ENCODE assay signal across 10 cellular contexts in the genomic region with DNA sequence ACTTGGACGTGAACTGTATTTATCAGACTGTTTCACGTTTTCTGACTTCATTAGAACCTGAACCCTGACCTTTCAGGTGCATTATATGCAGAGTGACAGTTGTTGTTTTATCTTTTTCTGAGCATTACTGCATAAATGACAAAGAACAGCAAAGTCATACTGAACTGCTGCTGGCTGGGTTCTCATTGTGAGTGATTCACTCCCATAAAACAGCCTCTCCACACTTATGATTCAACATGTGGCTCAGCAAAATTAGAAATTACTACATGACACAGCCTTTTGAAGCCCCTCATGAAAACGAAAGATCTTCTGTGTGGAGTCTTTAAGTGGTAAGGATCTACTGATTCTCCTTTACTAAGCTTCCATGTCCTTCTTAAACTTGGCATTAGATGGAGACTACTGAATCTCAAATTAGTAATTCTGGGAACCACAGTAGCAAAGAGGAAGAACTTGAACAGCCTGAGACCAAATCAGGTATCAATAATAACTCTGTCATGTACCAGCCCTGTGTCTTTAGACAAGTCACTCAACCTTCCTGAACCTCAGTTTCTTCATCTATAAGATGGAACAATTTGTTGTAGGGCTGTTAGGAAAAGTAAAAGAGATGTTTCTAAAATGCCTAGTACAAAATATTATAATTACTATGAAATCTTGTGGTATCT.
DNase-seq lines count a peak whose midpoint lies in the region; ATAC-seq and TF ChIP-seq lines count a peak whose summit lies in the region.
"Had no signal": no experiment of that assay in that cellular context is flagged by ENCODE, and none has a peak within 500 bp of the region (broad histone marks: within the 10 kb centered on the region; RNA-seq: fewer than 3 reads in every experiment).

No MANE protein-coding gene starts in this region.

- H3K4me2 ChIP-seq in Loucy (ENCODE audit: low read depth, low read length, poor library complexity, severe bottlenecking) (peak overlapping the region; percentile 6), mesenchymal stem cell (ENCODE audit: low read length, poor library complexity, severe bottlenecking) (no peak overlapping the region)

- no peak overlapping the region for H4K8ac ChIP-seq in mesenchymal stem cell (ENCODE audit: low read length)

- H4K91ac ChIP-seq in mesenchymal stem cell (ENCODE audit: low read length) = no peak overlapping the region

- no peak overlapping the region for H3K27ac Mint-ChIP-seq in T-helper 17 cell

- H3K79me2 ChIP-seq in Loucy (ENCODE audit: insufficient read depth, low read length) = peaks cover 87% of the 10 kb centered on the region

- no peak overlapping the region for H2BK120ac ChIP-seq in mesenchymal stem cell (ENCODE audit: low read depth, low read length)

- DNase-seq in Caki2 (ENCODE audit: low read depth) = peak; percentile 64
- DNase-seq in astrocyte of the hippocampus (ENCODE audit: low read depth, low spot score) = peak; percentile 53
- peak; percentile 80 for DNase-seq in mesenchymal stem cell
- no peak for DNase-seq in middle frontal gyrus (ENCODE audit: extremely low spot score, low spot score)
- DNase-seq in inferior parietal cortex (ENCODE audit: extremely low spot score) = no peak
- DNase-seq in T-helper 17 cell = no peak
- DNase-seq: heart right ventricle, ovary had no signal

- no peak overlapping the region for H3K4me3 ChIP-seq in Loucy (ENCODE audit: low read length, poor library complexity, severe bottlenecking)
- peak overlapping the region in 1 of 2 experiments; percentile 51 for H3K4me3 ChIP-seq in mesenchymal stem cell (ENCODE audit: insufficient read depth in 1 of 2, low read depth in 1 of 2, low read length in 2 of 2)
- H3K4me3 ChIP-seq: heart right ventricle, ovary had no signal

- ATAC-seq in T-helper 17 cell (no peak), GM19328 (IDR thresholded peaks at IDR 0.05; ENCODE audit: unreplicated experiment) (no peak)

- no peaks in the 10 kb centered on the region for H3K9me3 ChIP-seq in Loucy (ENCODE audit: insufficient read depth, low read depth, low read length)
- H3K9me3 ChIP-seq in mesenchymal stem cell (ENCODE audit: control insufficient read depth, low read length) = no peaks in the 10 kb centered on the region
- no peaks in the 10 kb centered on the region for H3K9me3 ChIP-seq in T-helper 17 cell (ENCODE audit: control insufficient read depth, low read length, poor library complexity, severe bottlenecking)
- H3K9me3 ChIP-seq: heart right ventricle, ovary had no signal

- H3K27me3 ChIP-seq in Loucy (ENCODE audit: insufficient read depth, low read length, poor library complexity, severe bottlenecking) (no peaks in the 10 kb centered on the region), mesenchymal stem cell (ENCODE audit: control insufficient read depth in 1 of 2, insufficient read depth in 1 of 2, low read length in 2 of 2) (no peaks in the 10 kb centered on the region)
- H3K27me3 ChIP-seq: heart right ventricle, ovary had no signal

- no peak overlapping the region for H2AFZ ChIP-seq in Loucy (ENCODE audit: low read length)
- no peak overlapping the region for H2AFZ ChIP-seq in mesenchymal stem cell (ENCODE audit: low read depth, low read length)

- H3K4ac ChIP-seq in mesenchymal stem cell (ENCODE audit: low read depth in 1 of 2, low read length in 2 of 2) = no peak overlapping the region

- in situ Hi-C loops in Caki2 (cut with HindIII; ENCODE audit: low pct_unique_long_range_greater_than_20kb, low sequenced_read_pairs) = no loop called here

- H3K23ac ChIP-seq in mesenchymal stem cell (ENCODE audit: low read length in 2 of 2) = no peak overlapping the region

- H3F3A ChIP-seq in Loucy (ENCODE audit: low read depth) = no peaks in the 10 kb centered on the region

- no peak for TF ChIP-seq CTCF in Loucy (conservative IDR thresholded peaks at IDR 0.05; ENCODE audit: low read length)

- 60% methylated on average over 2 of the region's 3 CpGs for WGBS in mesenchymal stem cell

- H3K9me2 ChIP-seq in Loucy (replicated peaks; ENCODE audit: low read depth, low read length) = no peaks in the 10 kb centered on the region

- peaks cover 48% of the 10 kb centered on the region for H4K20me1 ChIP-seq in Loucy (ENCODE audit: insufficient read depth, low read length, poor library complexity, severe bottlenecking)

- H3K4me1 Mint-ChIP-seq in T-helper 17 cell = peaks cover 21% of the 10 kb centered on the region

- no peak overlapping the region for H2BK15ac ChIP-seq in mesenchymal stem cell (ENCODE audit: low read depth, poor library complexity, severe bottlenecking)

- H3K27me3 Mint-ChIP-seq in T-helper 17 cell = no peaks in the 10 kb centered on the region

- no peak overlapping the region for H3K18ac ChIP-seq in mesenchymal stem cell (ENCODE audit: low read depth in 1 of 2, low read length in 2 of 2)

- H3K36me3 Mint-ChIP-seq in T-helper 17 cell (ENCODE audit: low read depth) = peaks cover 2% of the 10 kb centered on the region

- H3K36me3 ChIP-seq in Loucy (ENCODE audit: insufficient read depth, low read length) = peaks cover 33% of the 10 kb centered on the region; the same call in 1 of the 2 replicates
- no peaks in the 10 kb centered on the region for H3K36me3 ChIP-seq in mesenchymal stem cell (ENCODE audit: control insufficient read depth in 1 of 2, insufficient read depth in 2 of 2, low read depth in 1 of 2, low read length in 2 of 2)
- H3K36me3 ChIP-seq: ovary had no signal

- no peak overlapping the region for H2BK12ac ChIP-seq in mesenchymal stem cell (ENCODE audit: low read length in 2 of 2)

- H3K14ac ChIP-seq in mesenchymal stem cell (ENCODE audit: low read length in 2 of 2) = no peak overlapping the region

- H3K4me3 Mint-ChIP-seq in T-helper 17 cell = no peak overlapping the region

- H3K4me1 ChIP-seq in Loucy (ENCODE audit: insufficient read depth, low read length, poor library complexity, severe bottlenecking) (peaks cover 23% of the 10 kb centered on the region), mesenchymal stem cell (ENCODE audit: control insufficient read depth, insufficient read depth, low read depth, low read length) (peaks cover 2% of the 10 kb centered on the region)

- no peak overlapping the region for H2AK5ac ChIP-seq in mesenchymal stem cell (ENCODE audit: low read length, severe bottlenecking)

- peaks cover 9% of the 10 kb centered on the region for H3K79me1 ChIP-seq in mesenchymal stem cell (replicated peaks; ENCODE audit: low read length, poor library complexity, severe bottlenecking)

- no peak overlapping the region for H3K27ac ChIP-seq in mesenchymal stem cell (ENCODE audit: low read length, poor library complexity, severe bottlenecking)
- H3K27ac ChIP-seq: ovary had no signal

- H2BK5ac ChIP-seq in mesenchymal stem cell (ENCODE audit: low read depth, low read length, poor library complexity, severe bottlenecking) = no peak overlapping the region

- H3K9ac ChIP-seq in Loucy (ENCODE audit: low read depth, low read length, poor library complexity, severe bottlenecking) = no peak overlapping the region
- H3K9ac ChIP-seq in mesenchymal stem cell (ENCODE audit: low read length) = peak overlapping the region; percentile 83

Comparison
In these comparisons a context has a peak if more than half of its experiments do, and no peak if none do; other contexts are left out.
1. DNase-seq: peak in Caki2 (single experiment), astrocyte of the hippocampus (single experiment) and mesenchymal stem cell (single experiment); none in middle frontal gyrus (single experiment), inferior parietal cortex (single experiment) and T-helper 17 cell (0 of 3).